In the genomic region with DNA sequence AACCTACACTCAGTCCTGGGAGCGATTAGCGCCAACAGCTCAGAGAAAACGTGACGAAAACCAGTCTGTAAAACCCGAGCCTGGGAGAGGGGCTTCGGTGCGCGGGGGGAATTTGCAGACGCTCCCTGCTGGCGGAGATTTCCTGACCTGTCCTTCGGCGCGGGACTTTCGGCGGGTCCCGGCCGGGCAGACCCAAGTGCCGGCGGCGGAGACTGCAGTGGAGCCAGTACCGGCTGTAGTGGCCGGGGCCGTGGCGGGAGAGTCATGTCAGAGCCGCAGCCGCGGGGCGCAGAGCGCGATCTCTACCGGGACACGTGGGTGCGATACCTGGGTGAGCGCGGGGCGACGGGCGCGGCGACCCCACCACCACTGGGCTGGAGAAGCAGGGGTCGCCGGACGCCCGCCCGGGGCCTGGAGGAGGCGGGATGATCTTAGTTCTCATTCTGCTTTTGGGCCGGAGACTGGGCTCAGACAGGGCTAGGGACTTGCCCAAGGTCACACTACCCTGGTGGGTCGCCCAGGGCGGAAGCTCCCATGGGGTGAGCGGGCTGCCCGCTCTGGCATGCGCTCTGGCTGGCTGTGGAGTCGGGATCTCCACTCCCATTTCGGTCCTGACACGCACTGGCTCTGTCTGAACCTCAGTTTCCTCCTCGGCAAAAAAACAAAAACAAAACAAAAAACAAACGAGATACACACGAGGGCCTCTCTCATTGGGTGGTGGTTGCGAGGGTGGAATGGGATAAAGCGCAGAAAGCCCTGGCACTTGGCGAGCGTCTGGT, we compare ENCODE assay signal across 8 cellular contexts. TPM values are rescaled to one million over a fixed set of nuclear protein-coding genes. Genes with fewer than 3 reads are reported as not detected.
A peak's percentile ranks its signal among the peaks of the same experiment; 100 is the strongest.
DNase-seq lines count a peak whose midpoint lies in the region; ATAC-seq and TF ChIP-seq lines count a peak whose summit lies in the region.

A gene with protein sequence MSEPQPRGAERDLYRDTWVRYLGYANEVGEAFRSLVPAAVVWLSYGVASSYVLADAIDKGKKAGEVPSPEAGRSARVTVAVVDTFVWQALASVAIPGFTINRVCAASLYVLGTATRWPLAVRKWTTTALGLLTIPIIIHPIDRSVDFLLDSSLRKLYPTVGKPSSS (plus strand): TSS at position 153 of the 779 bp plus-strand sequence. CDS start 112 bp downstream, at position 265.

- H3K27ac ChIP-seq in SK-N-MC (peak within 1 kb of the TSS; percentile 86), adipose tissue (ENCODE audit: low read depth, low read length) (peak within 1 kb of the TSS; percentile 19), heart right ventricle (peak within 1 kb of the TSS in 9 of 10 donors; percentile 73 to 98 (median 95))

- intact Hi-C loops in heart right ventricle (cut with DNase I): no loop called here
- intact Hi-C loops in posterior cingulate gyrus (cut with DNase I): no loop called here

- H3K4me3 ChIP-seq in SK-N-MC (peak within 1 kb of the TSS; percentile 98), heart right ventricle (peak within 1 kb of the TSS; percentile 65 to 88 (median 74))

- H3K36me3 ChIP-seq in SK-N-MC (ENCODE audit: insufficient read depth, low read length) (peaks cover 9% of the 10 kb centered on the region; the same call in 1 of the 2 replicates), heart right ventricle (peaks cover 0 to 27% (median 0%) of the 10 kb centered on the region in 9 donors)

- H3K27me3 ChIP-seq in heart right ventricle: no peaks in the 10 kb centered on the region

- no peak for ATAC-seq in heart right ventricle
- no peak for ATAC-seq in HG03039 (IDR thresholded peaks at IDR 0.05; ENCODE audit: unreplicated experiment)
- ATAC-seq in HG02970 (IDR thresholded peaks at IDR 0.05; ENCODE audit: low FRiP score, unreplicated experiment): no peak

- peaks cover 7 to 57% (median 41%) of the 10 kb centered on the region in 9 donors for H3K4me1 ChIP-seq in heart right ventricle

- TF ChIP-seq CTCF in heart right ventricle (IDR thresholded peaks at IDR 0.05): peak in 1 of 9 donors; percentile 18

- DNase-seq in DMS153 (lab: John Stamatoyannopoulos, UW): peak; percentile 40
- peak; percentile 75 for DNase-seq in KBM-7
- no peak for DNase-seq in SK-N-MC (ENCODE audit: low read depth, low spot score)
- DNase-seq in heart right ventricle: peak; percentile 50 to 66
- peak in 9 of 10 donors; percentile 40 to 91 (median 52) for DNase-seq in posterior cingulate gyrus

- WGBS in adipose tissue, 3 donors: 1 to 3% (median 2%) methylated on average over 56 to 62 of the region's 62 CpGs
- 2 to 3% methylated on average over 62 of the region's 62 CpGs for whole genome bisulfite sequencing in heart right ventricle, 2 donors

- in situ Hi-C loops in KBM-7 (cut with MboI; ENCODE audit: low pct_unique_long_range_greater_than_20kb, low sequenced_read_pairs): no loop called here

- H3K9me3 ChIP-seq in SK-N-MC (ENCODE audit: low read depth, low read length) (no peaks in the 10 kb centered on the region), heart right ventricle (peaks cover 0 to 4% (median 0%) of the 10 kb centered on the region in 11 donors)

- peak within 1 kb of the TSS; percentile 85 for H3K9ac ChIP-seq in SK-N-MC (ENCODE audit: insufficient read length)

RNA-seq across cellular contexts. Expression of the gene that starts here (rescaled TPM):
- polyA plus RNA-seq in adipose tissue (10 to 100 TPM; 12.7 to 20.4 (median 20.4) TPM), heart right ventricle (100 to 1,000 TPM in 1 of 2 donors, 10 to 100 TPM in 1; 50.8 to 132 TPM)
- total RNA-seq in heart right ventricle: 10 to 100 TPM in 7 of 10 donors, 1 to 10 TPM in 3; 5.9 to 31.0 (median 13.2) TPM

Comparison
In these comparisons a context has a peak if more than half of its experiments do, and no peak if none do; other contexts are left out.
1. H3K27ac ChIP-seq: peak in every context shown above with its lines; median percentile 95 in heart right ventricle; 86 in SK-N-MC; 19 in adipose tissue.